ENCODE assay signal across 7 cellular contexts in the genomic region with DNA sequence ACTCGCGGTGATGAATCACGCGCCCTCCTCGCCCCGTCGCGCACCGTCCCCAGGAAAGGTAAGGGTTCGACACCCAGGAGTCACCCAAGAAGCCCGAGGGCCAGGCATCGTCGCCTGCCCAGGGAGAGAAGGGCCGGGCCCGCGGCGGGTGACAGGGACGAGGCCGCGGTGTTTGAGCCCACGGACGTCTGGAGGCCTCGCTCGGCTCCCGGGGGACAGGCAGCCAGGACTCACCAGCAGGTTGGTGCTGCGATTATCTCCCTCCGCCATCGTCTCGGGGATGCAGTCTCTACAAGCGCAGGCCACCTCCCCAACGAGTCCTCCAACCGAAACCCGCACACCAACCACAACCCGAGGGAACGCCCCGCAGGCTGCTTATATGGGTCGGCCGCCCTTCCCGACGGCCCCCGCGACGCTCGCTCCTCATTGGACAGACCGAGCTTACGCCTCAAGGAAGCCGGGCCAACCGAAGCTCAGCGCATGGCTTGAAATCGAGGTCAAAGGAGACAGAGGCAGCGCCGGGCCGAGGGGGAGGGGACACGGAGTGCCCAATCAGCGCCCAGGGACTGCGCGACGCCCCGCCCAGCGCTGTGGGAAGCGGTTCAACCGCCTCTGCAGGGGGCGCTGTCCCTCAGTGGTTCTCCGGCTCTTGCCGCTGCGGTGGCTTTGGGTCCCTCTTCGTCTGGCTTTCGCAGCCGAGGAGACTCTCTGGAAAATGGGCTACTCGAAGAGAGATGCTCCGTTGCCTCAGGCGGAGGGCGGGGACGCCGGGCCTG. TPM values are rescaled to one million over a fixed set of nuclear protein-coding genes. Genes with fewer than 3 reads are reported as not detected.
DNase-seq lines count a peak whose midpoint lies in the region; ATAC-seq and TF ChIP-seq lines count a peak whose summit lies in the region.

Gene ARL6IP1 (minus strand): TSS at position 353 of the 776 bp plus-strand sequence. CDS start 83 bp downstream, at position 270.

- DNase-seq in NCI-H1930 (lab: John Stamatoyannopoulos, UW) (peak; percentile 99), T-helper 22 cell (ENCODE audit: low read depth) (peak; percentile 99), astrocyte of the cerebellum (ENCODE audit: low read depth) (peak; percentile 98), hepatic stellate cell (ENCODE audit: low spot score) (peak; percentile 98), renal cortical epithelial cell (ENCODE audit: low read depth) (peak; percentile 97)

- peak; percentile 53 for TF ChIP-seq CTCF in astrocyte of the cerebellum (IDR thresholded peaks at IDR 0.05; ENCODE audit: low read depth, low read length, missing control alignments)

- ATAC-seq in GM18499 (IDR thresholded peaks at IDR 0.05; ENCODE audit: insufficient read depth, unreplicated experiment) (peak; percentile 86), HG02970 (IDR thresholded peaks at IDR 0.05; ENCODE audit: low FRiP score, unreplicated experiment) (peak; percentile 92)

- peak within 1 kb of the TSS; percentile 88 for H3K4me3 ChIP-seq in astrocyte of the cerebellum (ENCODE audit: low read depth, low read length)

- in situ Hi-C loops in astrocyte of the cerebellum (cut with HindIII; ENCODE audit: low sequenced_read_pairs) = no loop called here

RNA-seq across cellular contexts. Expression of gene ARL6IP1, which starts in this region (rescaled TPM):
- total RNA-seq in renal cortical epithelial cell = 307 and 551 TPM in 2 replicates

Comparison
In these comparisons a context has a peak if more than half of its experiments do, and no peak if none do; other contexts are left out.
1. Peak in every context shown above with its lines: DNase-seq, ATAC-seq and H3K4me3 ChIP-seq.